In the genomic region with DNA sequence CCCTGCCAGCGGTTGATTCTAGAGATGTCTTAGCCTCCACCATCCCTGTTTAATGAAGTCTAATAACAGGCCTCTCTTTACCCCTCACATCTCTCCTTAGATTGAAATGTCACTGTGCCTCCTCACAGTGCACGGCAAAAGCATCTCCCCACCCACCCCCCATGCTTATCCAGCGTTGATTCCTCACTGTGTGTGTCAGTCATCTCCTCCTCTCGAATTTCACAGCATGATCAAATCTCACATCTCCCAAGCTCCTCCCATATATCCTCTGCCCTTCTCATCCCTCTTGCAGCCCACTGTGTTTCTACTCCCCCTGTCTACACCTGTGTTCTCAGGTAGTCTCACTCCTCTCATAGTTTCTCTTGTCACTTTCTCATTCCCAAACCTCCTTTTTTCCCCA, we compare ENCODE assay signal across 26 cellular contexts.
"Had no signal": no experiment of that assay in that cellular context is flagged by ENCODE, and none has a peak within 500 bp of the region (broad histone marks: within the 10 kb centered on the region; RNA-seq: fewer than 3 reads in every experiment).

No MANE protein-coding gene starts in this region.

- H3K27me3 ChIP-seq: brain microvascular endothelial cell, esophagus squamous epithelium, neutrophil had no signal

- H3K4me3 ChIP-seq: esophagus squamous epithelium, skin epidermis, thoracic aorta had no signal

- ATAC-seq: left ventricle myocardium superior; sciatic nerve; stimulated activated effector memory CD8-positive, alpha-beta T cell treated with anti-CD3 and anti-CD28 coated beads, Interleukin-12 subunit alpha, Interleukin-12 subunit beta, amount 100 ng/mL, for 72 hours had no signal

- H3K27ac ChIP-seq: brain microvascular endothelial cell, epithelial cell of prostate, esophagus squamous epithelium, neutrophil, skin epidermis, thoracic aorta, WERI-Rb-1 had no signal

- H3K9me3 ChIP-seq: esophagus squamous epithelium, neutrophil, thoracic aorta had no signal

- DNase-seq: activated CD4-positive, alpha-beta memory T cell treated with anti-CD3 and anti-CD28 coated beads for 36 hours; activated CD4-positive, alpha-beta T cell treated with anti-CD3 and anti-CD28 coated beads, Interleukin-2, amount 10 ng/mL, durations not matched to agents 24 days and 14 days; activated CD4-positive, CD25-positive, alpha-beta regulatory T cell treated with anti-CD3 and anti-CD28 coated beads, Interleukin-2, amount 50 U/mL, for 72 hours; activated CD8-positive, alpha-beta memory T cell treated with anti-CD3 and anti-CD28 coated beads, Interleukin-2, amount 50 U/mL, for 4 hours; activated effector memory CD4-positive, alpha-beta T cell treated with anti-CD3 and anti-CD28 coated beads, Interleukin-2, amount 50 U/mL, for 16 hours; activated naive CD4-positive, alpha-beta T cell treated with anti-CD3 and anti-CD28 coated beads, Interleukin-2, amount 10 ng/mL, durations not matched to agents 7 days and 5 days; activated naive CD8-positive, alpha-beta T cell treated with anti-CD3 and anti-CD28 coated beads, Interleukin-2, amount 10 ng/mL, durations not matched to agents 7 days and 5 days; activated T-cell treated with anti-CD3 and anti-CD28 coated beads, Interleukin-2, amount 50 U/mL, for 1 hour; brain microvascular endothelial cell; central memory CD4-positive, alpha-beta T cell; dermis blood vessel endothelial cell; effector CD4-positive, alpha-beta T cell; esophagus squamous epithelium; foreskin melanocyte; islet precursor cell; left ventricle myocardium superior; retina; stimulated activated CD4-positive, alpha-beta T cell treated with anti-CD3 and anti-CD28 coated beads, Interleukin-4, amount 100 ng/mL, for 24 hours; trophoblast cell; WERI-Rb-1 had no signal
